26 cellular contexts compared by ENCODE assay signal in genomic region chr5:117604845-117605244, GRCh38.
"Had no signal": no experiment of that assay in that cellular context is flagged by ENCODE, and none has a peak within 500 bp of the region (broad histone marks: within the 10 kb centered on the region; RNA-seq: fewer than 3 reads in every experiment).

No MANE protein-coding gene starts in this region.

- H3K4me3 ChIP-seq: pancreas, prostate gland, right atrium auricular region, right lobe of liver, sigmoid colon, suprapubic skin, testis, tibial artery, transverse colon, upper lobe of right lung, uterus had no signal

- H3K27me3 ChIP-seq: neutrophil, pancreas, right atrium auricular region, right lobe of liver, sigmoid colon, suprapubic skin, testis, tibial artery, transverse colon, upper lobe of right lung, uterus had no signal

- H3K36me3 ChIP-seq: neutrophil, pancreas, prostate gland, right atrium auricular region, right lobe of liver, sigmoid colon, suprapubic skin, tibial artery, transverse colon, upper lobe of right lung, uterus had no signal

- FAIRE-seq: pancreas had no signal

- H3K4me1 ChIP-seq: pancreas, prostate gland, right atrium auricular region, right lobe of liver, sigmoid colon, suprapubic skin, testis, tibial artery, transverse colon, upper lobe of right lung, uterus had no signal

- H3K27ac ChIP-seq: neutrophil, pancreas, prostate gland, right atrium auricular region, right lobe of liver, sigmoid colon, suprapubic skin, testis, tibial artery, transverse colon, upper lobe of right lung, uterus had no signal

- H3K9me3 ChIP-seq: neutrophil, pancreas, prostate gland, right atrium auricular region, right lobe of liver, sigmoid colon, suprapubic skin, testis, tibial artery, transverse colon, upper lobe of right lung, uterus had no signal

- DNase-seq: naive thymus-derived CD8-positive, alpha-beta T cell; nephron progenitor cell; nucleus accumbens; pancreas; retina; right lobe of liver; sigmoid colon; small intestine; stimulated activated CD4-positive, alpha-beta T cell treated with anti-CD3 and anti-CD28 coated beads, Interleukin-15, amount 100 ng/mL, for 24 hours; stimulated activated CD4-positive, alpha-beta T cell treated with anti-CD3 and anti-CD28 coated beads, Interleukin-2, amount 100 ng/mL, for 24 hours; stimulated activated CD4-positive, alpha-beta T cell treated with anti-CD3 and anti-CD28 coated beads, Interleukin-2, amount 100 ng/mL, for 48 hours; stimulated activated CD4-positive, alpha-beta T cell treated with anti-CD3 and anti-CD28 coated beads, Interleukin-4, amount 100 ng/mL, for 24 hours; stimulated activated naive B cell treated with anti-CD40 and anti-IgM and Interleukin-4, amounts not matched to agents 10 μg/mL and 1 μg/mL and 100 μg/mL, for 72 hours; stimulated activated naive CD4-positive, alpha-beta T cell treated with Interleukin-2 at 50 U/mL for 16 hours; substantia nigra; testis; tibial artery; transverse colon; upper lobe of right lung; uterus had no signal

- ATAC-seq: naive thymus-derived CD8-positive, alpha-beta T cell; natural killer cell treated with Interleukin-12 subunit alpha and Interleukin-12 subunit beta and Interleukin-15 and Interleukin-18, amount 100 ng/mL, for 72 hours; pancreas; right lobe of liver; stimulated activated effector memory CD8-positive, alpha-beta T cell treated with anti-CD3 and anti-CD28 coated beads, Interleukin-12 subunit alpha, Interleukin-12 subunit beta, amount 100 ng/mL, for 72 hours; stimulated activated naive B cell treated with anti-CD40 and anti-IgM and Interleukin-4, amounts not matched to agents 10 μg/mL and 1 μg/mL and 100 μg/mL, for 72 hours; upper lobe of right lung had no signal
